In the genomic region with DNA sequence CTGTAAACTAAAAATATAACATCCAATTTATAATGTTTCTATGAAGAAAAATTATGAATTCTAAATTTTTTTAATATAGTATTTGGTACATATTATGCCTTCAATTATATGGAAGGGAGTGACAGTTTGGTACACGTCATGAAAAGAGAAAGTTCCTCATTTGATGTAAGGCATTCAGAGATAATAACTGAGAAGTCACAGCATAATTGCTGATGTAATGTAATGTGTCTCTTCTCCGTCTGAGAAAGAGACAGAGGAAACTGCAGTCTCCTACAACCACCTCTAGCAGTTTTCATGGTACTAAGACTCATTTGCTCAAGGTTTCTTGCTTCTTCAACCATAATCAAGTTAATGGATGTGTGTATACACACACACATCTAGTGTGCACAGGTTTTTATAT, we compare ENCODE assay signal across 22 cellular contexts. TPM values are rescaled to one million over a fixed set of nuclear protein-coding genes. Genes with fewer than 3 reads are reported as not detected.
DNase-seq lines count a peak whose midpoint lies in the region; ATAC-seq, FAIRE-seq and TF ChIP-seq lines count a peak whose summit lies in the region.
"Had no signal": no experiment of that assay in that cellular context is flagged by ENCODE, and none has a peak within 500 bp of the region (broad histone marks: within the 10 kb centered on the region; RNA-seq: fewer than 3 reads in every experiment).

No MANE protein-coding gene starts in this region.

- POLR2A ChIA-PET in HepG2 (lab: Yijun Ruan, JAX): no interaction called here

- H3K9ac ChIP-seq in HepG2 (ENCODE audit: insufficient read depth, low read depth, low read length): no peak overlapping the region
- H3K9ac ChIP-seq: SK-N-SH had no signal

- no peak for TF ChIP-seq EP300 in HepG2 (IDR thresholded peaks at IDR 0.05; ENCODE audit: low read depth in 2 of 2, low read length in 2 of 2)
- no peak for TF ChIP-seq EP300 in HepG2 (CRISPR knock-in tag; IDR thresholded peaks at IDR 0.05; ENCODE audit: borderline replicate concordance)

- H2AFZ ChIP-seq in HepG2 (ENCODE audit: low read length): no peak overlapping the region

- H3K27ac ChIP-seq in right lobe of liver (no peak overlapping the region), HepG2 (ENCODE audit: extremely low read length, insufficient read depth, low read length) (no peak overlapping the region), urinary bladder (ENCODE audit: low read depth) (peak overlapping the region; percentile 10)

- no peaks in the 10 kb centered on the region for H3K9me3 ChIP-seq in right lobe of liver
- H3K9me3 ChIP-seq in HepG2 (ENCODE audit: low read length): no peaks in the 10 kb centered on the region
- H3K9me3 ChIP-seq: Caco-2, HAP-1, heart left ventricle, SK-N-SH had no signal

- H3K79me2 ChIP-seq in HepG2 (ENCODE audit: insufficient read depth, low read length): no peaks in the 10 kb centered on the region

- WGBS in right lobe of liver (ENCODE audit: insufficient coverage, low coverage, low lambda C conversion rate, missing lambda C conversion rate): 21% methylated on average over 2 of the region's 2 CpGs
- 9% methylated on average over 2 of the region's 2 CpGs for WGBS in HepG2 (ENCODE audit: low lambda C conversion rate)
- WGBS in urinary bladder: 63% methylated on average over 2 of the region's 2 CpGs

- intact Hi-C loops in right lobe of liver (cut with DNase I): no loop called here
- intact Hi-C loops in HepG2 (cut with micrococcal nuclease; ENCODE audit: unreplicated experiment): no loop called here

- FAIRE-seq in HepG2 (lab: Jason Lieb, UNC): no peak
- FAIRE-seq: urothelium cell line had no signal

- H4K20me1 ChIP-seq in HepG2 (ENCODE audit: insufficient read depth, low read length): no peaks in the 10 kb centered on the region

- CTCF ChIA-PET in HepG2 (lab: Yijun Ruan, JAX; ENCODE audit: low intra/inter-chr PET ratio, low total read pairs): no interaction called here

- BruUV-seq in HepG2 (replicated peaks; lab: Mats Ljungman, UMichigan): no TSS peak

- TF ChIP-seq CTCF in right lobe of liver (IDR thresholded peaks at IDR 0.05) (no peak), HepG2 (CRISPR knock-in tag; IDR thresholded peaks at IDR 0.05) (no peak)

- no peak for DNase-seq in right lobe of liver
- DNase-seq in HepG2 (ENCODE audit: low spot score): no peak
- peak; percentile 90 for DNase-seq in NOMO-1 treated with DMSO at 0.1 percent for 48 hours (lab: John Stamatoyannopoulos, UW; ENCODE audit: unreplicated experiment)
- peak; percentile 42 for DNase-seq in central memory CD4-positive, alpha-beta T cell
- no peak for DNase-seq in LoVo (ENCODE audit: low spot score)
- DNase-seq in amygdala (lab: John Stamatoyannopoulos, UW): no peak
- DNase-seq: activated T-cell treated with anti-CD3 and anti-CD28 coated beads, Interleukin-2, amount 50 U/mL, for 1 hour; anterior cingulate cortex; Caco-2; effector memory CD4-positive, alpha-beta T cell; heart left ventricle; NCI-H1417 treated with DMSO at 0.1 percent for 48 hours; NCI-H2171 treated with DMSO at 0.1 percent for 48 hours; right cardiac atrium; SK-N-SH had no signal

- TF ChIP-seq POLR2A in right lobe of liver (IDR thresholded peaks at IDR 0.05): no peak
- TF ChIP-seq POLR2A in HepG2 (IDR thresholded peaks at IDR 0.05; ENCODE audit: insufficient read depth in 1 of 2, low read depth in 2 of 2, low read length in 2 of 2): no peak

- no peaks in the 10 kb centered on the region for H3K27me3 ChIP-seq in right lobe of liver
- H3K27me3 ChIP-seq in HepG2 (ENCODE audit: control insufficient read depth in 1 of 2, insufficient read depth in 2 of 2, low read length in 2 of 2): peaks cover 0 to 6% of the 10 kb centered on the region in 2 experiments; a peak in 3 of 5 replicates
- H3K27me3 ChIP-seq: heart left ventricle had no signal

- H3K4me3 ChIP-seq in right lobe of liver: no peak overlapping the region
- H3K4me3 ChIP-seq in HepG2 (replicated peaks in 1 of 3; ENCODE audit: insufficient read depth in 1 of 3, low read depth in 2 of 3, low read length in 3 of 3): no peak overlapping the region
- no peak overlapping the region for H3K4me3 ChIP-seq in urinary bladder (ENCODE audit: low read depth, low read length)
- H3K4me3 ChIP-seq: HAP-1, heart left ventricle had no signal

- TF ChIP-seq RAD21 in HepG2 (CRISPR knock-in tag; IDR thresholded peaks at IDR 0.05): no peak

- H3K4me1 ChIP-seq in right lobe of liver: no peaks in the 10 kb centered on the region
- H3K4me1 ChIP-seq in HepG2 (ENCODE audit: insufficient read depth, low read length): no peaks in the 10 kb centered on the region
- no peaks in the 10 kb centered on the region for H3K4me1 ChIP-seq in urinary bladder (ENCODE audit: insufficient read depth)
- H3K4me1 ChIP-seq: Caco-2 had no signal

- H3K4me2 ChIP-seq in HepG2 (ENCODE audit: low read depth, low read length): no peak overlapping the region
- H3K4me2 ChIP-seq: SK-N-SH had no signal

- in situ Hi-C loops in HepG2 (cut with HindIII; ENCODE audit: extremely low pct_ligation_motif_present, low pct_unique_long_range_greater_than_20kb): no loop called here

- peak in 3 of 4 donors; percentile 9 to 19 (median 19) for ATAC-seq in right lobe of liver
- ATAC-seq in HepG2: no peak
- ATAC-seq in HG02678 (IDR thresholded peaks at IDR 0.05; ENCODE audit: unreplicated experiment): no peak
- ATAC-seq: right cardiac atrium had no signal

- H3K36me3 ChIP-seq in right lobe of liver: no peaks in the 10 kb centered on the region
- no peaks in the 10 kb centered on the region for H3K36me3 ChIP-seq in HepG2 (replicated peaks in 1 of 2; ENCODE audit: control insufficient read depth in 1 of 2, insufficient read depth in 2 of 2, low read length in 2 of 2)
- no peaks in the 10 kb centered on the region for H3K36me3 ChIP-seq in urinary bladder (ENCODE audit: insufficient read depth)
- H3K36me3 ChIP-seq: HAP-1, heart left ventricle had no signal

TF ChIP-seq in HepG2, 621 proteins besides CTCF, POLR2A, EP300 and RAD21:
- TF ChIP-seq MAFK (conservative IDR thresholded peaks at IDR 0.05 in 1 of 2, IDR thresholded peaks at IDR 0.05 in 1 of 2; ENCODE audit: low read length in 2 of 2) (0 out of 4 replicates have a peak, but pooled peaks of 1 of the 2 experiments have one; percentile 5), ZNF713 (CRISPR knock-in tag; IDR thresholded peaks at IDR 0.05) (no peak)

RNA-seq across cellular contexts. Expression of a gene that starts 2.3 kb away (rescaled TPM):
- total RNA-seq in right lobe of liver (1 to 10 TPM in 3 of 6 experiments, under 1 TPM in 3; 0.26 to 2.3 (median 1.0) TPM), HepG2 (2016; rRNA removed; fragmentation: Illumina TruSeq; extraction: Trizol) (not detected in 2 replicates), urinary bladder (13.7 TPM)
- not detected in 2 replicates for total RNA-seq in HepG2 (2016; cell fraction: cytosol; rRNA removed; fragmentation: Illumina TruSeq; extraction: Trizol; ENCODE audit: low read depth)
- not detected in 2 replicates for total RNA-seq in HepG2 (2016; cell fraction: insoluble cytoplasmic fraction; rRNA removed; fragmentation: Illumina TruSeq; extraction: Trizol)
- total RNA-seq in HepG2 (2016; cell fraction: membrane; rRNA removed; fragmentation: Illumina TruSeq; extraction: Trizol): not detected in 2 replicates
- total RNA-seq in HepG2 (2016; cell fraction: nucleus; rRNA removed; fragmentation: Illumina TruSeq; extraction: Trizol): not detected in 2 replicates
- polyA plus RNA-seq in HepG2 (2011; rRNA removed) (not detected in 2 replicates), urinary bladder (7.4 TPM)
- polyA plus RNA-seq in HepG2 (2011; cell fraction: cytosol; rRNA removed): not detected in 2 replicates
- polyA plus RNA-seq in HepG2 (2011; cell fraction: nucleus; rRNA removed): not detected in 2 replicates
- not detected in 2 replicates for polyA plus RNA-seq in HepG2 (2012)
- not detected in 2 replicates for polyA plus RNA-seq in HepG2 (2016; cell fraction: cytosol; fragmentation: Illumina TruSeq; extraction: Trizol; ENCODE audit: low read depth)
- not detected in 2 replicates for polyA plus RNA-seq in HepG2 (2016; cell fraction: insoluble cytoplasmic fraction; fragmentation: Illumina TruSeq; extraction: Trizol; ENCODE audit: low read depth)
- polyA plus RNA-seq in HepG2 (2016; cell fraction: membrane; fragmentation: Illumina TruSeq; extraction: Trizol; ENCODE audit: low read depth): not detected in 2 replicates
- polyA plus RNA-seq in HepG2 (2016; cell fraction: nucleus; fragmentation: Illumina TruSeq; extraction: Trizol; ENCODE audit: insufficient read depth, low read depth): not detected in 2 replicates
- not detected in 2 replicates for polyA minus RNA-seq in HepG2 (2011; rRNA and poly(A)+ RNA removed; ENCODE audit: low replicate concordance)
- not detected in 2 replicates for polyA minus RNA-seq in HepG2 (2011; cell fraction: cytosol; rRNA and poly(A)+ RNA removed)
- not detected in 2 replicates for polyA minus RNA-seq in HepG2 (2011; cell fraction: nucleus; rRNA and poly(A)+ RNA removed)
- total RNA-seq: Caco-2, osteocyte had no signal
- polyA plus RNA-seq: SK-N-SH had no signal

RNA-seq across cellular contexts. Expression of a gene that starts 30.1 kb away (rescaled TPM):
- under 1 TPM in 2 of 6 experiments, not detected in 4; 0.56 to 0.60 TPM for total RNA-seq in right lobe of liver
- total RNA-seq in HepG2 (2016; rRNA removed; fragmentation: Illumina TruSeq; extraction: Trizol): not detected in 2 replicates
- total RNA-seq in HepG2 (2016; cell fraction: cytosol; rRNA removed; fragmentation: Illumina TruSeq; extraction: Trizol; ENCODE audit: low read depth): not detected in 2 replicates
- not detected in 2 replicates for total RNA-seq in HepG2 (2016; cell fraction: insoluble cytoplasmic fraction; rRNA removed; fragmentation: Illumina TruSeq; extraction: Trizol)
- not detected in 2 replicates for total RNA-seq in HepG2 (2016; cell fraction: membrane; rRNA removed; fragmentation: Illumina TruSeq; extraction: Trizol)
- total RNA-seq in HepG2 (2016; cell fraction: nucleus; rRNA removed; fragmentation: Illumina TruSeq; extraction: Trizol): not detected in 2 replicates
- not detected in 2 replicates for polyA plus RNA-seq in HepG2 (2011; rRNA removed)
- polyA plus RNA-seq in HepG2 (2011; cell fraction: cytosol; rRNA removed): not detected in 2 replicates
- polyA plus RNA-seq in HepG2 (2011; cell fraction: nucleus; rRNA removed): not detected in 2 replicates
- polyA plus RNA-seq in HepG2 (2012): not detected in 2 replicates
- polyA plus RNA-seq in HepG2 (2016; cell fraction: cytosol; fragmentation: Illumina TruSeq; extraction: Trizol; ENCODE audit: low read depth): not detected in 2 replicates
- polyA plus RNA-seq in HepG2 (2016; cell fraction: insoluble cytoplasmic fraction; fragmentation: Illumina TruSeq; extraction: Trizol; ENCODE audit: low read depth): not detected in 2 replicates
- not detected in 2 replicates for polyA plus RNA-seq in HepG2 (2016; cell fraction: membrane; fragmentation: Illumina TruSeq; extraction: Trizol; ENCODE audit: low read depth)
- polyA plus RNA-seq in HepG2 (2016; cell fraction: nucleus; fragmentation: Illumina TruSeq; extraction: Trizol; ENCODE audit: insufficient read depth, low read depth): not detected in 2 replicates
- polyA minus RNA-seq in HepG2 (2011; rRNA and poly(A)+ RNA removed; ENCODE audit: low replicate concordance): not detected in 2 replicates
- polyA minus RNA-seq in HepG2 (2011; cell fraction: cytosol; rRNA and poly(A)+ RNA removed): not detected in 2 replicates
- polyA minus RNA-seq in HepG2 (2011; cell fraction: nucleus; rRNA and poly(A)+ RNA removed): not detected in 2 replicates
- not detected for total RNA-seq in urinary bladder
- 0.37 TPM for polyA plus RNA-seq in urinary bladder
- total RNA-seq: Caco-2, cerebellum, lower leg skin, osteocyte had no signal
- polyA plus RNA-seq: heart left ventricle, SK-N-SH had no signal

Comparison
In these comparisons a context has a peak if more than half of its experiments do, and no peak if none do; other contexts are left out.
1. ATAC-seq: peak in right lobe of liver (3 of 4); none in HepG2 (single experiment) and HG02678 (single experiment).
2. DNase-seq: peak in NOMO-1 treated with DMSO at 0.1 percent for 48 hours (single experiment) and central memory CD4-positive, alpha-beta T cell (single experiment); none in right lobe of liver (0 of 3), HepG2 (single experiment), LoVo (single experiment) and amygdala (0 of 56).